1 cellular context compared by ENCODE assay signal in the genomic region with DNA sequence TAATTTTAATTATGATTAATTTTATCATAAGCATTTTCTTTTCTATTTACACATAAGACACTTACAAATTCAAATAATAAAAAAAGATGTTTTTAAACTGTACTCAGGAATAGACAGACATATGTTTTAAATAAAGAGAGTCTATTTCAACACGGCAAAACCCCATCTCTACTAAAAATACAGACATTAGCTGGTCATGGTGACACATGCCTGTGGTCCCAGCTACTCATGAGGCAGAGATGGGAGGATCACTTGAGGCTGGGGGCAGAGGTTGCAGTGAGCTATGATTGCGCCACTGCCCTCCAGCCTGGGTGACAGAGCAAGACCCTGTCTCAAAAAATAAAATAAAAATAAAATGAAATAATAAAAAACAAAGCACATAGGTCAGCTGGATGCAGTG.
TF ChIP-seq lines count a peak whose summit lies in the region.

No MANE protein-coding gene starts in this region.

TF ChIP-seq in IMR-90, 13 proteins besides CTCF, POLR2A, EP300 and RAD21 (continued from another document):
- no peak for TF ChIP-seq MXI1 (IDR thresholded peaks at IDR 0.05; ENCODE audit: borderline replicate concordance, low read depth, low read length)
- no peak for TF ChIP-seq RFX5 (IDR thresholded peaks at IDR 0.05; ENCODE audit: low read depth, low read length)
- TF ChIP-seq, protein P1, sequence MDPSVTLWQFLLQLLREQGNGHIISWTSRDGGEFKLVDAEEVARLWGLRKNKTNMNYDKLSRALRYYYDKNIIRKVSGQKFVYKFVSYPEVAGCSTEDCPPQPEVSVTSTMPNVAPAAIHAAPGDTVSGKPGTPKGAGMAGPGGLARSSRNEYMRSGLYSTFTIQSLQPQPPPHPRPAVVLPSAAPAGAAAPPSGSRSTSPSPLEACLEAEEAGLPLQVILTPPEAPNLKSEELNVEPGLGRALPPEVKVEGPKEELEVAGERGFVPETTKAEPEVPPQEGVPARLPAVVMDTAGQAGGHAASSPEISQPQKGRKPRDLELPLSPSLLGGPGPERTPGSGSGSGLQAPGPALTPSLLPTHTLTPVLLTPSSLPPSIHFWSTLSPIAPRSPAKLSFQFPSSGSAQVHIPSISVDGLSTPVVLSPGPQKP (IDR thresholded peaks at IDR 0.05; ENCODE audit: borderline replicate concordance, low read depth, low read length), result no peak
